8 cellular contexts compared by ENCODE assay signal in genomic region chr3:29280675-29281264, GRCh38. TPM values are rescaled to one million over a fixed set of nuclear protein-coding genes. Genes with fewer than 3 reads are reported as not detected.
A peak's percentile ranks its signal among the peaks of the same experiment; 100 is the strongest.
DNase-seq lines count a peak whose midpoint lies in the region; ATAC-seq and TF ChIP-seq lines count a peak whose summit lies in the region.

Gene RBMS3 (plus strand): TSS chr3:29281071.

- CTCF ChIA-PET in GM10248 (lab: Yijun Ruan, JAX): interaction anchor here (0.9 to 1.7 kb wide), 3 partner anchors 22 to 36 kb away, joined by 3 to 4 read pairs (median 3); no protein-coding TSS in a partner anchor

- ATAC-seq in HG02973 (IDR thresholded peaks at IDR 0.05; ENCODE audit: unreplicated experiment) (peak; percentile 40), sciatic nerve (peak; percentile 97)

- intact Hi-C loops in sciatic nerve (cut with DNase I): no loop called here

- POLR2A ChIA-PET in GM10248 (lab: Yijun Ruan, JAX): no interaction called here

- DNase-seq in AG08395 (ENCODE audit: low spot score) (peak; percentile 88), GM10248 (ENCODE audit: extremely low spot score) (peak; percentile 35), cerebellar cortex (ENCODE audit: low spot score) (peak; percentile 28), iPS-NIHi11 (ENCODE audit: low spot score) (peak; percentile 62), sciatic nerve (ENCODE audit: low spot score) (peak; percentile 93), NK-92 (lab: John Stamatoyannopoulos, UW; ENCODE audit: unreplicated experiment) (no peak)

- TF ChIP-seq CTCF in GM10248 (IDR thresholded peaks at IDR 0.05; ENCODE audit: control extremely low read depth, extremely low read depth, low read depth, missing control alignments): peak; percentile 45

TF ChIP-seq in PFSK-1, 5 proteins besides CTCF, POLR2A, EP300 and RAD21:
- peak in 1 of 2 experiments; percentile 27; a peak in 1 of 4 replicates for TF ChIP-seq REST (IDR thresholded peaks at IDR 0.05; ENCODE audit: insufficient read depth in 1 of 2, low read depth in 2 of 2, low read length in 2 of 2)
- no peak for TF ChIP-seq FOXP2 (optimal IDR thresholded peaks at IDR 0.05; ENCODE audit: borderline replicate concordance, extremely low read depth, extremely low read length, insufficient read depth)
- TF ChIP-seq SIN3A (IDR thresholded peaks at IDR 0.05; ENCODE audit: borderline replicate concordance, insufficient read depth, low read length): peak; percentile 86; the same call in 1 of the 2 replicates
- no peak; the same call in none of the 2 replicates for TF ChIP-seq POLR2AphosphoS5 (IDR thresholded peaks at IDR 0.05; ENCODE audit: low read depth, low read length)
- TF ChIP-seq TAF1 (IDR thresholded peaks at IDR 0.05; ENCODE audit: borderline replicate concordance, insufficient read depth, low read length): peak; percentile 48; the same call in 1 of the 2 replicates

RNA-seq across cellular contexts. Expression of gene RBMS3, which starts in this region (rescaled TPM):
- 0.75 TPM for polyA plus RNA-seq in PFSK-1 (2012; ENCODE audit: insufficient read length, low read depth)
- 161 TPM for total RNA-seq in sciatic nerve
